Comparison of ENCODE assay signal across 9 cellular contexts in the genomic region with DNA sequence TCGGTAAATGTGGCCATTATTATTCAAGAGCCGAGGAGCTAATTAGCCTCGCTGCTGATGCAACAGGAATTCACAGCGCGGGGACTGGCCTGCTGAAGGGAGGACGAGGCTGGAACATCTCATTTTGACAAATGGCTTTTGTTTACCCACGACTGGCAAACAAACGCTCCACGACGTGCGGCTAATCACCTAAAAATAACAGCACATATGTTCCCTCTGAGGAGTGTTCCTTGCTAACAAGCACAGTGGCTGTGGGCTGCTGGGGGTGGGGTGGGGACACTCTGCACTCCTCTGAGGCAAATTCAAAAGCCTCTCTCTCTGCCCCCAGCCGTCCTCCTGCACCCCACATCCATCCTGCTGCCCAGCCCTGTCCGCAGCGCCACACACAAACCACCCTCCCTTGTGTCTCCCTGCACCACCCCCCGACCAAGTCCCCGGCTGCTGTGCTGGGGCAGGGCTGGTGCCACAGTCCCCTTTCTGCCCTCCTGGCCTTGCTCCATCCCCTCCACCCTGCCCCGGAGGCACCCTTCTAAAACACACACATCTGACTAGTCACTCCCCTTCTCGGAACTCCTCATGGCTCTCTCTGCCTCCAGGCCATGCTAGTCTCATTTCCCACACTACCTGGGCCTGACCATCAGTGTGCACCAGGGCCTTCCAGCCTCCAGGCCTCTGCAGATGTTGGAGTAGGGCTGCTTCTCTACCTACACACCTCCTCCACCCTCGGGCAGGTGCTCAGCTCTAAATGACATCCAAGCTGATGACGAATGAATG. TPM values are rescaled to one million over a fixed set of nuclear protein-coding genes. Genes with fewer than 3 reads are reported as not detected.
"Had no signal": no experiment of that assay in that cellular context is flagged by ENCODE, and none has a peak within 500 bp of the region (broad histone marks: within the 10 kb centered on the region; RNA-seq: fewer than 3 reads in every experiment).

No MANE protein-coding gene starts in this region.

RNA-seq across cellular contexts. Expression of gene CPLX2, which starts 37.0 kb away (rescaled TPM):
- total RNA-seq: activated CD4-positive, alpha-beta memory T cell treated with anti-CD3 and anti-CD28 coated beads for 36 hours; activated CD4-positive, alpha-beta T cell treated with anti-CD3 and anti-CD28 coated beads for 36 hours; activated naive CD4-positive, alpha-beta T cell treated with anti-CD3 and anti-CD28 coated beads, Interleukin-2, amount 50 U/mL, for 72 hours; activated T-cell treated with anti-CD3 and anti-CD28 coated beads, Interleukin-2, amount 50 U/mL, for 72 hours; endothelial cell of umbilical vein; kidney; liver; osteocyte; T-helper 1 cell treated with Interleukin-12 subunit alpha and Interleukin-12 subunit beta and Interleukin-4 antibody, amounts not matched to agents 30 ng/mL and 1 ng/mL, for 36 hours had no signal
- polyA plus RNA-seq: endothelial cell of umbilical vein had no signal
